In the genomic region with DNA sequence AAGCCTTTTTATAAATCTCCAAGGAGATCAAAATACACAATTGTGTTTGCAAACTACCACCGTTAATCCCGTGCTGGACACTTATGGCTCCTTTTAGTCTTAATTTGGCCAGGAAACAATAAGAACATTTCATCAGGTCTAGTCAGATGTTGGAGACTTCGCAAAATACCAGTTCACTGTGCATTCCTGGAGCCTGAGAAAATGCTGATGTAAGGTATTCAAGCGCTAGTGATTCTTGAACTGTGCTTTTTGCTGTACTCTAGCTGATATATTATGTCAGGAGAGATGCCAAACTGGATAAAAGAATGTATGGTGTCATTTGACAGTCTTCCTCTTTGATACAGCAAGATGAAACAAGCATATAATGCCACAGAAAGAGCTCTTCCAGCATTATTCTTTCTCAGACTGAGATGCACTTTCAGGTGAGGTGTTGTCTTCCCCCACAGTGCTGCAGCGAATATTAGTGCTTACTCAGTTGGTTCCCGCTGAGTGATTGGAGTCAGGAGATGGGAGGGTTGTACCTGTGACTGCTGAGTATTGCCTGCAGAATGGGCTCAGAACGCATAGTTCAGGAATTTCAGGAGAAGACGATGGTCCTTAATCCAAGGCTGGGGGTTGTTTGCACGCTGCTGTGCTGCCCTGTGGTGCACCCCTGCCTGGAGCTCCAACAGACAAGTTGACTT, we compare ENCODE assay signal across 1 cellular context.
TF ChIP-seq lines count a peak whose summit lies in the region.

No MANE protein-coding gene starts in this region.

TF ChIP-seq in SK-N-SH, 30 proteins besides CTCF, POLR2A, EP300 and RAD21:
- TF ChIP-seq MXI1 (IDR thresholded peaks at IDR 0.05; ENCODE audit: low read depth, low read length) (no peak), POLR2AphosphoS5 (IDR thresholded peaks at IDR 0.05; ENCODE audit: low read depth, low read length) (no peak), FOSL2 (IDR thresholded peaks at IDR 0.05; ENCODE audit: borderline replicate concordance, low read depth) (0 out of 2 replicates have a peak, but pooled peaks have one; percentile 2), JUND (IDR thresholded peaks at IDR 0.05) (no peak), MEF2A (IDR thresholded peaks at IDR 0.05; ENCODE audit: borderline replicate concordance, low read depth) (no peak)
- TF ChIP-seq, protein P1, sequence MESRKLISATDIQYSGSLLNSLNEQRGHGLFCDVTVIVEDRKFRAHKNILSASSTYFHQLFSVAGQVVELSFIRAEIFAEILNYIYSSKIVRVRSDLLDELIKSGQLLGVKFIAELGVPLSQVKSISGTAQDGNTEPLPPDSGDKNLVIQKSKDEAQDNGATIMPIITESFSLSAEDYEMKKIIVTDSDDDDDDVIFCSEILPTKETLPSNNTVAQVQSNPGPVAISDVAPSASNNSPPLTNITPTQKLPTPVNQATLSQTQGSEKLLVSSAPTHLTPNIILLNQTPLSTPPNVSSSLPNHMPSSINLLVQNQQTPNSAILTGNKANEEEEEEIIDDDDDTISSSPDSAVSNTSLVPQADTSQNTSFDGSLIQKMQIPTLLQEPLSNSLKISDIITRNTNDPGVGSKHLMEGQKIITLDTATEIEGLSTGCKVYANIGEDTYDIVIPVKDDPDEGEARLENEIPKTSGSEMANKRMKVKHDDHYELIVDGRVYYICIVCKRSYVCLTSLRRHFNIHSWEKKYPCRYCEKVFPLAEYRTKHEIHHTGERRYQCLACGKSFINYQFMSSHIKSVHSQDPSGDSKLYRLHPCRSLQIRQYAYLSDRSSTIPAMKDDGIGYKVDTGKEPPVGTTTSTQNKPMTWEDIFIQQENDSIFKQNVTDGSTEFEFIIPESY (IDR thresholded peaks at IDR 0.05; ENCODE audit: borderline replicate concordance, low read depth), result no peak
- TF ChIP-seq, protein P2, sequence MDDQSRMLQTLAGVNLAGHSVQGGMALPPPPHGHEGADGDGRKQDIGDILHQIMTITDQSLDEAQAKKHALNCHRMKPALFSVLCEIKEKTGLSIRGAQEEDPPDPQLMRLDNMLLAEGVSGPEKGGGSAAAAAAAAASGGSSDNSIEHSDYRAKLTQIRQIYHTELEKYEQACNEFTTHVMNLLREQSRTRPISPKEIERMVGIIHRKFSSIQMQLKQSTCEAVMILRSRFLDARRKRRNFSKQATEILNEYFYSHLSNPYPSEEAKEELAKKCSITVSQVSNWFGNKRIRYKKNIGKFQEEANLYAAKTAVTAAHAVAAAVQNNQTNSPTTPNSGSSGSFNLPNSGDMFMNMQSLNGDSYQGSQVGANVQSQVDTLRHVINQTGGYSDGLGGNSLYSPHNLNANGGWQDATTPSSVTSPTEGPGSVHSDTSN (IDR thresholded peaks at IDR 0.05), result 0 out of 2 replicates have a peak, but pooled peaks have one; percentile 28
